23 cellular contexts compared by ENCODE assay signal in genomic region chr5:131196331-131196730, GRCh38. TPM values are rescaled to one million over a fixed set of nuclear protein-coding genes. Genes with fewer than 3 reads are reported as not detected.
DNase-seq lines count a peak whose midpoint lies in the region; ATAC-seq and TF ChIP-seq lines count a peak whose summit lies in the region.
"Had no signal": no experiment of that assay in that cellular context is flagged by ENCODE, and none has a peak within 500 bp of the region (broad histone marks: within the 10 kb centered on the region; RNA-seq: fewer than 3 reads in every experiment).

No MANE protein-coding gene starts in this region.

- H3K9me3 ChIP-seq in IMR-90 (ENCODE audit: control insufficient read depth, insufficient read depth, low read length) = no peaks in the 10 kb centered on the region
- H3K9me3 ChIP-seq: BLaER1 treated with 17β-estradiol and CSF1 and Interleukin-3, amounts not matched to agents 10 nM and 100 nM had no signal

- H3K9me1 ChIP-seq in IMR-90 (ENCODE audit: insufficient read depth, low read length) = 0 out of 2 replicates have a peak, but pooled peaks cover 6% of the 10 kb centered on the region

- intact Hi-C loops in IMR-90 (cut with micrococcal nuclease) = loop anchor here (2.0 kb wide), 1 partner anchor 18 kb away; no protein-coding TSS in a partner anchor

- no peak for ATAC-seq in IMR-90 (ENCODE audit: low read depth)
- no peak for ATAC-seq in GM18858 (IDR thresholded peaks at IDR 0.05; ENCODE audit: unreplicated experiment)
- no peak for ATAC-seq in stimulated activated memory B cell treated with anti-CD40 and anti-IgM and Interleukin-4, amounts not matched to agents 10 μg/mL and 1 μg/mL and 100 μg/mL, for 72 hours
- no peak for ATAC-seq in GM21529 (IDR thresholded peaks at IDR 0.05; ENCODE audit: unreplicated experiment)
- ATAC-seq: T-helper 17 cell had no signal

- H3K18ac ChIP-seq in IMR-90 (ENCODE audit: low read depth, low read length) = no peak overlapping the region

- H3K4me1 ChIP-seq in IMR-90 (ENCODE audit: control insufficient read depth, insufficient read depth, low read length) = no peaks in the 10 kb centered on the region

- no peak overlapping the region for H3K9ac ChIP-seq in IMR-90 (ENCODE audit: low read depth, low read length)
- H3K9ac ChIP-seq: BLaER1 treated with 17β-estradiol and CSF1 and Interleukin-3, amounts not matched to agents 10 nM and 100 nM had no signal

- TF ChIP-seq CTCF in AG10803 (conservative IDR thresholded peaks at IDR 0.05; ENCODE audit: low read length) (no peak), IMR-90 (conservative IDR thresholded peaks at IDR 0.05; ENCODE audit: low read depth, low read length) (no peak)

- no peak overlapping the region for H3K27ac ChIP-seq in IMR-90 (ENCODE audit: insufficient read depth, low read length)
- H3K27ac ChIP-seq: BLaER1 treated with 17β-estradiol and CSF1 and Interleukin-3, amounts not matched to agents 10 nM and 100 nM; SK-N-MC had no signal

- H3K4me3 Mint-ChIP-seq in stimulated activated memory B cell treated with anti-CD40 and anti-IgM and Interleukin-4, amounts not matched to agents 10 μg/mL and 1 μg/mL and 100 μg/mL, for 72 hours = no peak overlapping the region
- H3K4me3 Mint-ChIP-seq: CD4-positive, alpha-beta T cell; GM23338; H9; T-helper 17 cell had no signal

- no peak overlapping the region for H2AK9ac ChIP-seq in IMR-90 (replicated peaks; ENCODE audit: low read depth, low read length, poor library complexity)

- WGBS in IMR-90 (ENCODE audit: extremely low coverage in 2 of 2, insufficient read length in 1 of 2), 2 experiments = no CpG with 5 or more reads among the region's 4 CpGs

- no peak overlapping the region for H2AFZ ChIP-seq in IMR-90 (replicated peaks; ENCODE audit: low read length, poor library complexity)
- H2AFZ ChIP-seq: GM23338 had no signal

- no peak overlapping the region for H4K5ac ChIP-seq in IMR-90 (ENCODE audit: low read depth, low read length)

- H3K4me2 ChIP-seq in IMR-90 (ENCODE audit: low read depth, low read length) = no peak overlapping the region
- H3K4me2 ChIP-seq: BLaER1 treated with 17β-estradiol and CSF1 and Interleukin-3, amounts not matched to agents 10 nM and 100 nM; GM23338 had no signal

- H3K27ac Mint-ChIP-seq in stimulated activated memory B cell treated with anti-CD40 and anti-IgM and Interleukin-4, amounts not matched to agents 10 μg/mL and 1 μg/mL and 100 μg/mL, for 72 hours = no peak overlapping the region
- H3K27ac Mint-ChIP-seq: GM23338, H9, T-helper 17 cell had no signal

- DNase-seq in AG10803 (ENCODE audit: low read depth) (peak; percentile 72), EL (peak; percentile 18), IMR-90 (peak; percentile 55), fibroblast of peridontal ligament (ENCODE audit: extremely low read depth) (peak; percentile 13), mesenteric fat pad (ENCODE audit: low spot score) (no peak)
- DNase-seq: CD4-positive, alpha-beta T cell; DMS53; GF-D8; H9; NCI-H1092; NCI-H1417 treated with DMSO at 0.1 percent for 48 hours; NCI-H1694 treated with DMSO at 0.1 percent for 48 hours; NCI-H2081; NCI-H226; NCI-H510A; SIG-M5; T-helper 17 cell had no signal

- no peak overlapping the region for H2AK5ac ChIP-seq in IMR-90 (ENCODE audit: low read depth, low read length)

- CTCF ChIA-PET in IMR-90 (lab: Yijun Ruan, JAX) = no interaction called here

- no peak overlapping the region for H3K14ac ChIP-seq in IMR-90 (replicated peaks; ENCODE audit: low read depth, low read length)

- no peak overlapping the region for H2BK5ac ChIP-seq in IMR-90 (ENCODE audit: low read depth, low read length, poor library complexity, severe bottlenecking)

- H3K36me3 Mint-ChIP-seq in stimulated activated memory B cell treated with anti-CD40 and anti-IgM and Interleukin-4, amounts not matched to agents 10 μg/mL and 1 μg/mL and 100 μg/mL, for 72 hours = peaks cover 14% of the 10 kb centered on the region

- no peak overlapping the region for H2BK20ac ChIP-seq in IMR-90 (ENCODE audit: low read depth, low read length)

- H2BK120ac ChIP-seq in IMR-90 (ENCODE audit: low read depth, low read length) = no peak overlapping the region

- H3K4ac ChIP-seq in IMR-90 (ENCODE audit: low read depth, low read length) = no peak overlapping the region

- H3K4me1 Mint-ChIP-seq in stimulated activated memory B cell treated with anti-CD40 and anti-IgM and Interleukin-4, amounts not matched to agents 10 μg/mL and 1 μg/mL and 100 μg/mL, for 72 hours = no peaks in the 10 kb centered on the region

- no peaks in the 10 kb centered on the region for H3K27me3 ChIP-seq in IMR-90 (ENCODE audit: control insufficient read depth, insufficient read depth, low read length)
- H3K27me3 ChIP-seq: BLaER1 treated with 17β-estradiol and CSF1 and Interleukin-3, amounts not matched to agents 10 nM and 100 nM had no signal

- TF ChIP-seq POLR2A in IMR-90 (IDR thresholded peaks at IDR 0.05; ENCODE audit: low read depth, low read length) = no peak

- H4K20me1 ChIP-seq in IMR-90 (ENCODE audit: insufficient read depth, low read length) = no peaks in the 10 kb centered on the region
- H4K20me1 ChIP-seq: BLaER1 treated with 17β-estradiol and CSF1 and Interleukin-3, amounts not matched to agents 10 nM and 100 nM had no signal

- dilution Hi-C loops in IMR-90 (cut with HindIII; ENCODE audit: low sequenced_read_pairs, unreplicated experiment) = no loop called here

- H3K36me3 ChIP-seq in IMR-90 (ENCODE audit: control insufficient read depth, insufficient read depth, low read length) = no peaks in the 10 kb centered on the region

- no peaks in the 10 kb centered on the region for H3K79me1 ChIP-seq in IMR-90 (ENCODE audit: low read depth in 1 of 2, low read length in 2 of 2)

- no TSS peak for BruUV-seq in IMR-90 (replicated peaks; lab: Mats Ljungman, UMichigan)

- no peak overlapping the region for H3K23ac ChIP-seq in IMR-90 (ENCODE audit: low read depth, low read length)

- H2BK15ac ChIP-seq in IMR-90 (ENCODE audit: low read depth, low read length) = no peak overlapping the region

- H4K91ac ChIP-seq in IMR-90 (ENCODE audit: insufficient read depth, low read depth, low read length) = no peak overlapping the region

- no peaks in the 10 kb centered on the region for H3K27me3 Mint-ChIP-seq in stimulated activated memory B cell treated with anti-CD40 and anti-IgM and Interleukin-4, amounts not matched to agents 10 μg/mL and 1 μg/mL and 100 μg/mL, for 72 hours
- H3K27me3 Mint-ChIP-seq: CD4-positive, alpha-beta T cell; T-helper 17 cell had no signal

- H3K4me3 ChIP-seq in AG10803 (ENCODE audit: low read length) (no peak overlapping the region), IMR-90 (ENCODE audit: insufficient read depth, low read depth, low read length) (no peak overlapping the region)
- H3K4me3 ChIP-seq: BLaER1 treated with 17β-estradiol and CSF1 and Interleukin-3, amounts not matched to agents 10 nM and 100 nM; GM23338; SK-N-MC had no signal

- TF ChIP-seq RAD21 in IMR-90 (IDR thresholded peaks at IDR 0.05; ENCODE audit: low read length) = no peak

- POLR2A ChIA-PET in IMR-90 (lab: Charles Lee; ENCODE audit: unreplicated experiment) = no interaction called here

- H3K9me3 Mint-ChIP-seq in stimulated activated memory B cell treated with anti-CD40 and anti-IgM and Interleukin-4, amounts not matched to agents 10 μg/mL and 1 μg/mL and 100 μg/mL, for 72 hours = no peaks in the 10 kb centered on the region
- H3K9me3 Mint-ChIP-seq: CD4-positive, alpha-beta T cell; GM23338; H9 had no signal

- H3K56ac ChIP-seq in IMR-90 (ENCODE audit: extremely low read depth, insufficient read depth, low read length) = no peak overlapping the region

- no peak overlapping the region for H4K8ac ChIP-seq in IMR-90 (ENCODE audit: low read depth in 2 of 2, low read length in 2 of 2)

- in situ Hi-C loops in IMR-90 (cut with MboI; ENCODE audit: low sequenced_read_pairs) = no loop called here

TF ChIP-seq in IMR-90, 13 proteins besides CTCF, POLR2A, EP300 and RAD21 (continues in another document):
- no peak for TF ChIP-seq CEBPB (IDR thresholded peaks at IDR 0.05; ENCODE audit: low read depth, low read length)
- no peak for TF ChIP-seq CHD1 (IDR thresholded peaks at IDR 0.05; ENCODE audit: low read depth, low read length)
- no peak for TF ChIP-seq FOS (IDR thresholded peaks at IDR 0.05; ENCODE audit: low read depth, low read length)
- no peak for TF ChIP-seq MXI1 (IDR thresholded peaks at IDR 0.05; ENCODE audit: borderline replicate concordance, low read depth, low read length)
- TF ChIP-seq ELK1 (IDR thresholded peaks at IDR 0.05; ENCODE audit: borderline replicate concordance, low read depth, low read length) = no peak
- TF ChIP-seq BHLHE40 (IDR thresholded peaks at IDR 0.05; ENCODE audit: low read depth, low read length) = no peak
- no peak for TF ChIP-seq MAZ (IDR thresholded peaks at IDR 0.05; ENCODE audit: borderline replicate concordance, low read depth, low read length)
- no peak for TF ChIP-seq MAFK (IDR thresholded peaks at IDR 0.05; ENCODE audit: low read depth, low read length)
- TF ChIP-seq SMC3 (IDR thresholded peaks at IDR 0.05; ENCODE audit: low read depth, low read length) = no peak
- TF ChIP-seq NFE2L2 (IDR thresholded peaks at IDR 0.05; ENCODE audit: low read depth, low read length) = no peak

RNA-seq across cellular contexts. Expression of gene LYRM7, which starts 25.6 kb away (rescaled TPM):
- total RNA-seq in IMR-90 (2012; rRNA removed) (3.4 and 6.4 TPM in 2 replicates), mesenteric fat pad (7.7 TPM)
- polyA plus RNA-seq in IMR-90 (2012; rRNA removed) = 1.6 and 2.5 TPM in 2 replicates
- 0.37 and 0.81 TPM in 2 replicates for polyA plus RNA-seq in IMR-90 (2012; cell fraction: cytosol; rRNA removed)
- 2.6 and 3.6 TPM in 2 replicates for polyA plus RNA-seq in IMR-90 (2012; cell fraction: nucleus; rRNA removed; ENCODE audit: low replicate concordance)

RNA-seq across cellular contexts. Expression of gene HINT1, which starts 31.3 kb away (rescaled TPM):
- total RNA-seq in IMR-90 (2012; rRNA removed) (179 and 181 TPM in 2 replicates), mesenteric fat pad (148 TPM)
- polyA plus RNA-seq in IMR-90 (2012; rRNA removed) = 347 and 352 TPM in 2 replicates
- polyA plus RNA-seq in IMR-90 (2012; cell fraction: cytosol; rRNA removed) = 142 and 333 TPM in 2 replicates
- 86.7 and 151 TPM in 2 replicates for polyA plus RNA-seq in IMR-90 (2012; cell fraction: nucleus; rRNA removed; ENCODE audit: low replicate concordance)
